In the genomic region with DNA sequence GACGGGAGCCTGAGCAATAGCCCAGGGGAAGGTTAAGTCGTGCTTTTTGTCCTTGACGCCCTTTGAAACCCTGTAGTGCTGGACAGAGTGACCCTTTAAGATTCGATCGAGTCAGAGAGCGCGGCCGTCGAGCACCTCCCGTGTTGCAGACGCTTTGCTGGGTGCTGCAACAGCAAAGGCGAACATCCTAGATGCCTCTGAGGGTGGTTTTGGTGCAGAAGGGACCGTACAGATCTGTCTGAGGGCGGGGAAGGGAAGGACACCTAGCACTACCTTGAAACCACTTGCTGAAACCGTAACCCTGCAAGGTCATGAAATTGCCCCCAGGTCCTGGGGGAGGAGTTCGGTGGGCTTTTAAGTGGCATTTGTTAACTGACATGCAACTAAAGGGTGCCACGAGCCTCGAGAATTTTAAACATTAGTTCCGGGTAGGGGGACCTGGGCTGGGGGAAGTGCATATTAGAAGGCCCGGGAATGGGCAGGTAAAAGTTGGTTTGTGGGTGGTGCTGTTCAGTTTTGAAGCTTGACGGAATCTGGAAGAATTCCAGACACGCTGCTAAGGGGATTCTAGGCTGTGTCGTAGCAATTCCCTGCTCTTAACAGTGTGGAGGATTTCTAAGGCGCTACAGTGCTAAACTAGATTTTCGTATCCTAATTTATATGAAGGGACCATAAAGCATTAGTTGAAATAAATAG, we compare ENCODE assay signal across 8 cellular contexts. TPM values are rescaled to one million over a fixed set of nuclear protein-coding genes. Genes with fewer than 3 reads are reported as not detected.
DNase-seq lines count a peak whose midpoint lies in the region; ATAC-seq and TF ChIP-seq lines count a peak whose summit lies in the region.

No MANE protein-coding gene starts in this region.

- no peak for TF ChIP-seq CTCF in AG09309 (IDR thresholded peaks at IDR 0.05; ENCODE audit: control insufficient read depth, insufficient read depth, low read depth, low read length, missing control alignments)
- no peak for TF ChIP-seq CTCF in VCaP (conservative IDR thresholded peaks at IDR 0.05)
- TF ChIP-seq CTCF in right atrium auricular region (IDR thresholded peaks at IDR 0.05), result no peak
- no peak for TF ChIP-seq CTCF in spleen (IDR thresholded peaks at IDR 0.05 in 8 of 11, conservative IDR thresholded peaks at IDR 0.05 in 3 of 11)

- no peaks in the 10 kb centered on the region for H3K27me3 ChIP-seq in right atrium auricular region
- H3K27me3 ChIP-seq in spleen (replicated peaks in 1 of 7), result no peaks in the 10 kb centered on the region

- H3K4me3 ChIP-seq in AG09309 (ENCODE audit: control insufficient read depth, low read depth, low read length) (peak overlapping the region; percentile 91), right atrium auricular region (peak overlapping the region; percentile 94 to 97), spleen (peak overlapping the region; percentile 70 to 99 (median 90))

- H3K4me1 ChIP-seq in right atrium auricular region (peaks cover 0 to 62% of the 10 kb centered on the region in 2 donors), spleen (peaks cover 26 to 90% (median 83%) of the 10 kb centered on the region in 6 donors)

- H3K36me3 ChIP-seq in right atrium auricular region, result no peaks in the 10 kb centered on the region
- H3K36me3 ChIP-seq in spleen, result peaks cover 0 to 29% (median 4%) of the 10 kb centered on the region in 6 donors

- peak overlapping the region; percentile 89 for H3K27ac ChIP-seq in VCaP
- peak overlapping the region; percentile 90 to 96 for H3K27ac ChIP-seq in right atrium auricular region
- peak overlapping the region; percentile 71 to 92 (median 87) for H3K27ac ChIP-seq in spleen

- TF ChIP-seq POLR2A in spleen (IDR thresholded peaks at IDR 0.05), result no peak

- ATAC-seq in GM18867 (IDR thresholded peaks at IDR 0.05; ENCODE audit: unreplicated experiment) (peak; percentile 26), HG03066 (IDR thresholded peaks at IDR 0.05; ENCODE audit: low read depth, unreplicated experiment) (peak; percentile 19)

- no peaks in the 10 kb centered on the region for H3K9me3 ChIP-seq in right atrium auricular region
- no peaks in the 10 kb centered on the region for H3K9me3 ChIP-seq in spleen

- WGBS in spleen, 5 donors, result 4 to 6% (median 5%) methylated on average over 22 to 25 of the region's 25 CpGs

- intact Hi-C loops in spleen (cut with DNase I; ENCODE audit: low total_unique reads), result no loop called here
- intact Hi-C loops in posterior vena cava (cut with DNase I), result no loop called here

- DNase-seq in AG09309 (ENCODE audit: low read depth) (no peak), right atrium auricular region (ENCODE audit: low spot score) (no peak), spleen (no peak), posterior vena cava (ENCODE audit: low spot score) (no peak), NCI-H774 (lab: John Stamatoyannopoulos, UW) (no peak)

RNA-seq across cellular contexts. Expression of gene ATP5F1C, which starts 0.8 kb away (rescaled TPM):
- total RNA-seq in right atrium auricular region, result 100 to 1,000 TPM; 478 to 891 TPM
- total RNA-seq in spleen, result 100 to 1,000 TPM; 158 to 275 (median 180) TPM
- polyA plus RNA-seq in spleen, result 100 to 1,000 TPM; 187 to 223 (median 206) TPM
- total RNA-seq in posterior vena cava, result 100 to 1,000 TPM; 202 to 212 TPM

RNA-seq across cellular contexts. Expression of gene KIN, which starts 1.0 kb away (rescaled TPM):
- 1 to 10 TPM; 3.0 to 5.1 TPM for total RNA-seq in right atrium auricular region
- 10 to 100 TPM in 6 of 7 donors, 1 to 10 TPM in 1; 9.2 to 13.6 (median 11.0) TPM for total RNA-seq in spleen
- polyA plus RNA-seq in spleen, result 10 to 100 TPM; 11.3 to 16.0 (median 11.5) TPM
- total RNA-seq in posterior vena cava, result 10 to 100 TPM in 1 of 2 donors, 1 to 10 TPM in 1; 8.7 to 11.1 TPM

RNA-seq across cellular contexts. Expression of gene TAF3, which starts 29.5 kb away (rescaled TPM):
- 1 to 10 TPM; 4.6 to 6.1 TPM for total RNA-seq in right atrium auricular region
- total RNA-seq in spleen, result 10 to 100 TPM in 4 of 7 donors, 1 to 10 TPM in 3; 9.4 to 13.0 (median 10.4) TPM
- 1 to 10 TPM; 2.7 to 4.1 (median 3.7) TPM for polyA plus RNA-seq in spleen
- 10 to 100 TPM in 1 of 2 donors, 1 to 10 TPM in 1; 9.9 to 10.8 TPM for total RNA-seq in posterior vena cava
